16 cellular contexts compared by ENCODE assay signal in the genomic region with DNA sequence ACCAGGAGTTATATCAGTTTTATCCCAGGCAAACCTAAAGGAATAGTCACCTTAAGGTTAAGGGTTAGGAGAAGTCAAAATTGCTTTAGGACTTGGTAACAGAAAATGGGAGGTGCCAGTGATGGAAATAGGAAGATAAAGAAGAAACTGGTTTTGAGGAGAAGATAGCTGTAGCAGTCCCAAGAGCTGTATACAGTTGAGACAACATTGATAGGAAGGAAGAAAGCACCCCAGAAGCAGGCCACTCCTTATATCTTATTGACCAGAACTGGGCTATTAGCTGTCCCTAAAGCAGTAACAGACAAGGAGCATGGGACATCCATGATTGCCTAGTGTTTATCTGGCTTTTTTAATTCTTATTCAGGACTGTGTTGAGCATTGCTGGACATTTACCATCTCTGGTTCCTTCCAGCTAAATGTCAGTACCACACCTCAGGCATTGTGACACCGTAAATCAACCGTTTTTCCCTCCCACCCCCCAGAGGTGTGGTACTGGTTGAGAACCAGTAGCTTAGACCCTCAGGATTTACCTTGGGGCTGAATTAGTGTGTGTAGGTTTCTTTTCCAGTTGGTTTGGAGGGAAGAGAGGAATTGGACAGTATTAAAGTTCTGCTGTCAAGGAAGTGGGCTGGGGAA. TPM values are rescaled to one million over a fixed set of nuclear protein-coding genes. Genes with fewer than 3 reads are reported as not detected.
DNase-seq lines count a peak whose midpoint lies in the region; ATAC-seq, FAIRE-seq and TF ChIP-seq lines count a peak whose summit lies in the region.
"Had no signal": no experiment of that assay in that cellular context is flagged by ENCODE, and none has a peak within 500 bp of the region (broad histone marks: within the 10 kb centered on the region; RNA-seq: fewer than 3 reads in every experiment).

No MANE protein-coding gene starts in this region.

- no peak for TF ChIP-seq EP300 in A549 (IDR thresholded peaks at IDR 0.05)

- H3K27ac ChIP-seq in A549: peak overlapping the region; percentile 94 to 99
- H3K27ac ChIP-seq in DOHH2 (ENCODE audit: low read depth, low read length): no peak overlapping the region
- peak overlapping the region; percentile 96; the same call in 1 of the 2 replicates for H3K27ac ChIP-seq in Panc1 (ENCODE audit: low read length)
- H3K27ac ChIP-seq: cardiac muscle cell had no signal

- in situ Hi-C loops in Panc1 (cut with HindIII; ENCODE audit: low pct_unique_long_range_greater_than_20kb, low sequenced_read_pairs): no loop called here

- no peaks in the 10 kb centered on the region for H3K9me3 ChIP-seq in A549
- no peaks in the 10 kb centered on the region for H3K9me3 ChIP-seq in DOHH2 (ENCODE audit: control insufficient read depth, insufficient read depth, low read length)
- no peaks in the 10 kb centered on the region for H3K9me3 ChIP-seq in Panc1 (ENCODE audit: control insufficient read depth, insufficient read depth, low read depth, low read length)
- H3K9me3 ChIP-seq: thyroid gland had no signal

- no peak for TF ChIP-seq CTCF in A549 (IDR thresholded peaks at IDR 0.05)
- TF ChIP-seq CTCF in DOHH2 (IDR thresholded peaks at IDR 0.05; ENCODE audit: low read depth, low read length, poor library complexity, severe bottlenecking): no peak
- no peak for TF ChIP-seq CTCF in Panc1 (IDR thresholded peaks at IDR 0.05)
- no peak for TF ChIP-seq CTCF in epithelial cell of esophagus (IDR thresholded peaks at IDR 0.05; ENCODE audit: insufficient read depth, low read depth, low read length, missing control alignments)

- intact Hi-C loops in Panc1 (cut with micrococcal nuclease; ENCODE audit: unreplicated experiment): no loop called here

- H3K4me3 ChIP-seq in A549 (peak overlapping the region; percentile 59; the same call in 2 of the 3 replicates), DOHH2 (ENCODE audit: low read length) (peak overlapping the region; percentile 84), Panc1 (ENCODE audit: low read depth in 2 of 2, low read length in 2 of 2) (no peak overlapping the region), epithelial cell of esophagus (ENCODE audit: low read length) (peak overlapping the region; percentile 74)

- peaks cover 19% of the 10 kb centered on the region for H3K36me3 ChIP-seq in DOHH2 (ENCODE audit: control insufficient read depth, low read length)
- no peaks in the 10 kb centered on the region; the same call in none of the 2 replicates for H3K36me3 ChIP-seq in Panc1 (ENCODE audit: control insufficient read depth, insufficient read depth, low read length)
- H3K36me3 ChIP-seq: cardiac muscle cell, thyroid gland had no signal

- no TSS peak for BruUV-seq in Panc1 (replicated peaks; lab: Mats Ljungman, UMichigan)

- POLR2A ChIA-PET in A549 (lab: Yijun Ruan, JAX): interaction anchor here (2.6 kb wide), 1 partner anchor 32 kb away, joined by 17 read pairs; no protein-coding TSS in a partner anchor
- POLR2A ChIA-PET in Panc1 (lab: Charles Lee): no interaction called here

- H3K27me3 ChIP-seq in DOHH2 (ENCODE audit: control insufficient read depth, low read length) (no peaks in the 10 kb centered on the region), Panc1 (ENCODE audit: control insufficient read depth, insufficient read depth, low read length) (no peaks in the 10 kb centered on the region)
- H3K27me3 ChIP-seq: cardiac muscle cell, MG63, thyroid gland had no signal

- no peak for TF ChIP-seq POLR2A in A549 (IDR thresholded peaks at IDR 0.05; ENCODE audit: low read length)

- no peak for ATAC-seq in A549
- ATAC-seq in Panc1: no peak
- no peak for ATAC-seq in left lobe of liver
- ATAC-seq in GM18873 (IDR thresholded peaks at IDR 0.05; ENCODE audit: low FRiP score, unreplicated experiment): no peak

- H3K79me2 ChIP-seq in DOHH2 (ENCODE audit: control insufficient read depth, low read length): peaks cover 47% of the 10 kb centered on the region

- CTCF ChIA-PET in A549 (lab: Yijun Ruan, JAX) (interaction anchor here (1.1 to 1.5 kb wide), 4 partner anchors 8 to 139 kb away, joined by 3 to 4 read pairs (median 4); no protein-coding TSS in a partner anchor), Panc1 (lab: Charles Lee) (no interaction called here)

- DNase-seq in A549 (ENCODE audit: low read depth in 1 of 2, low spot score in 1 of 2) (no peak), Panc1 (ENCODE audit: low read depth, low spot score) (no peak), epithelial cell of esophagus (ENCODE audit: low read depth) (no peak), left lobe of liver (ENCODE audit: low spot score) (no peak), AG20443 (ENCODE audit: low spot score) (no peak), RCC 7860 (ENCODE audit: low spot score) (no peak)
- DNase-seq: activated CD8-positive, alpha-beta memory T cell treated with anti-CD3 and anti-CD28 coated beads for 24 hours; activated naive CD4-positive, alpha-beta T cell; H7; MG63; NCI-H2107; SIG-M5; thyroid gland had no signal

- H3K4me1 ChIP-seq in A549 (peaks cover 12% of the 10 kb centered on the region), DOHH2 (ENCODE audit: control insufficient read depth, low read length) (peaks cover 22% of the 10 kb centered on the region), Panc1 (ENCODE audit: control insufficient read depth, insufficient read depth, low read length) (no peaks in the 10 kb centered on the region; the same call in 1 of the 2 replicates)

- H3K4me2 ChIP-seq in A549: peak overlapping the region; percentile 89
- H3K4me2 ChIP-seq in DOHH2 (ENCODE audit: low read length): peak overlapping the region; percentile 91

- H3K9me2 ChIP-seq in DOHH2 (replicated peaks; ENCODE audit: control insufficient read depth, low read length): no peaks in the 10 kb centered on the region

- peaks cover 16% of the 10 kb centered on the region for H4K20me1 ChIP-seq in DOHH2 (ENCODE audit: control insufficient read depth, insufficient read depth, low read depth, low read length)

- TF ChIP-seq RAD21 in A549 (conservative IDR thresholded peaks at IDR 0.05 in 1 of 2, IDR thresholded peaks at IDR 0.05 in 1 of 2): no peak

- H3F3A ChIP-seq in DOHH2 (ENCODE audit: control insufficient read depth, insufficient read depth): no peaks in the 10 kb centered on the region

- 68% methylated on average over 2 of the region's 2 CpGs for WGBS in A549 (ENCODE audit: missing lambda C conversion rate)

- FAIRE-seq in A549 (lab: Jason Lieb, UNC) (no peak), RCC 7860 (lab: Jason Lieb, UNC) (no peak)

TF ChIP-seq in A549, 52 proteins besides CTCF, POLR2A, EP300 and RAD21:
- TF ChIP-seq MYC (IDR thresholded peaks at IDR 0.05; ENCODE audit: borderline replicate concordance, low read length) (no peak), ZFP36 (IDR thresholded peaks at IDR 0.05; ENCODE audit: borderline replicate concordance, partially characterized antibody) (no peak), HEYL (CRISPR knock-in tag; IDR thresholded peaks at IDR 0.05) (no peak), MAZ (IDR thresholded peaks at IDR 0.05; ENCODE audit: borderline replicate concordance, low read depth, low read length) (no peak), TFCP2L1 (CRISPR knock-in tag; IDR thresholded peaks at IDR 0.05) (no peak), FOSL2 (IDR thresholded peaks at IDR 0.05) (no peak), FOSL2 (CRISPR knock-in tag; IDR thresholded peaks at IDR 0.05) (no peak), ZNF302 (CRISPR knock-in tag; IDR thresholded peaks at IDR 0.05) (no peak)

RNA-seq across cellular contexts. Expression of a gene that starts 2.0 kb away (rescaled TPM):
- polyA plus RNA-seq in A549 (2011; rRNA removed) (48.1 and 48.2 TPM in 2 replicates), A549 (2017; fragmentation: RNase III; extraction: RNeasy Plus Mini Kit Qiagen cat#74134 plus additional on column Dnase treatment) (105 to 128 TPM (median 124 TPM) in 3 replicates)
- 19.2 and 21.0 TPM in 2 replicates for polyA plus RNA-seq in A549 (2012; cell fraction: cytosol; rRNA removed)
- 5.0 and 7.3 TPM in 2 replicates for polyA plus RNA-seq in A549 (2012; cell fraction: nucleus; rRNA removed)
- 4.4 and 5.9 TPM in 2 replicates for polyA minus RNA-seq in A549 (2011; rRNA and poly(A)+ RNA removed)
- total RNA-seq in Panc1 (2021; ENCODE audit: unreplicated experiment) (47.6 TPM), left lobe of liver (60.9 TPM)
- polyA plus RNA-seq in Panc1 (2012; ENCODE audit: insufficient read length): 44.4 TPM

Comparison
In these comparisons a context has a peak if more than half of its experiments do, and no peak if none do; other contexts are left out.
1. H3K4me3 ChIP-seq: peak in A549 (single experiment), DOHH2 (single experiment) and epithelial cell of esophagus (single experiment); none in Panc1 (0 of 2).